In the genomic region with DNA sequence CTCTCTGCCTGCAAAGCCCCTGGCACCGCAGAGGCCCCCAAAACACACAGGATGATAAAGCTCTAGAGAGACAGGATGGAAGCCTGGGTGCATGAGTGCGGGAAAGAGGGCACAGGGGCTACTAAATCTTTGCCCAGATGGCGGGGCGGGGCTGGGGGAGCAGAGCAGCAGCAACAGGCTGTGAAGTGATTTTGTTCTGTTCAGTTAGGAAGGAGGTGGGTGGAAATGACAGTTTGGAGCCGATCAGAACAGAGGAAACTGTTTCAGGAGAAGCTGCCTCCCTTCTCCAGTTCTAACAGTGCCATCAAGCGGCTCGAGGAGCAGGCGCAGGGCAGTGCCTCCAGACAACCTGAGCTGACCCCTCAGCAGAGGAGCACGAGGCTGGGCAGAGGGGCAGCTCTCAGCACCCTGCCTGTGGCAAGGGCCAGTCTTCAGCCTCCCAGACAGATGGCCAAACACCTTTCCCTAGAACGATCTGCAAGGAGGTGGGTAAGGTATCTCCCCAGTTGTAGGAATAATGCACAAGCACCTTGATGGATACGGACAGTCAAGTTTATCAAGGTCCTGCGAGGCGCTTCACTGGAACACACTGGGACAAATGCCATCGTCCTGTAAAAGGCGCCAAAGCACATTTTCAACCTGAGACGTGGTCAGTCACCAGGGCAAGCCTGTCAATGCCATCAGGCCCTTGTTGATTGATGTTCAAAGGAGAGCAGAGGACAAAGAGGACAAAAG, we compare ENCODE assay signal across 8 cellular contexts. TPM values are rescaled to one million over a fixed set of nuclear protein-coding genes. Genes with fewer than 3 reads are reported as not detected.
DNase-seq lines count a peak whose midpoint lies in the region; ATAC-seq and TF ChIP-seq lines count a peak whose summit lies in the region.

No MANE protein-coding gene starts in this region.

- no peaks in the 10 kb centered on the region for H3K79me2 ChIP-seq in GM23248 (ENCODE audit: insufficient read depth)
- H3K79me2 ChIP-seq in Loucy (ENCODE audit: insufficient read depth, low read length), result no peaks in the 10 kb centered on the region

- WGBS in GM23248 (ENCODE audit: low coverage in 1 of 2, low lambda C conversion rate in 2 of 2, missing lambda C conversion rate in 2 of 2), 2 experiments, result 16 to 20% methylated on average over 16 of the region's 16 CpGs
- WGBS in thymus, result 29% methylated on average over 16 of the region's 16 CpGs

- peak overlapping the region; percentile 59 for H3K4me3 ChIP-seq in GM23248
- H3K4me3 ChIP-seq in Loucy (ENCODE audit: low read length, poor library complexity, severe bottlenecking), result peak overlapping the region; percentile 69
- H3K4me3 ChIP-seq in RWPE2 (ENCODE audit: severe bottlenecking), result no peak overlapping the region
- H3K4me3 ChIP-seq in thymus (ENCODE audit: low read length), result peak overlapping the region; percentile 8

- peak; percentile 93 for TF ChIP-seq CTCF in Loucy (conservative IDR thresholded peaks at IDR 0.05; ENCODE audit: low read length)
- peak; percentile 76 for TF ChIP-seq CTCF in RWPE2 (IDR thresholded peaks at IDR 0.05; ENCODE audit: poor library complexity, severe bottlenecking)
- TF ChIP-seq CTCF in foreskin keratinocyte (conservative IDR thresholded peaks at IDR 0.05), result peak; percentile 96

- H4K20me1 ChIP-seq in GM23248 (ENCODE audit: insufficient read depth), result no peaks in the 10 kb centered on the region
- H4K20me1 ChIP-seq in Loucy (ENCODE audit: insufficient read depth, low read length, poor library complexity, severe bottlenecking), result no peaks in the 10 kb centered on the region

- H3K4me2 ChIP-seq in GM23248 (ENCODE audit: unreplicated experiment) (peak overlapping the region; percentile 77), Loucy (ENCODE audit: low read depth, low read length, poor library complexity, severe bottlenecking) (peak overlapping the region; percentile 87)

- in situ Hi-C loops in GM23248 (cut with MboI), result loop anchor here (5.0 to 10.0 kb wide), 4 partner anchors 109 to 586 kb away; no protein-coding TSS in a partner anchor

- peak; percentile 78 for DNase-seq in DMS79 treated with DMSO at 0.1 percent for 48 hours (lab: John Stamatoyannopoulos, UW)
- DNase-seq in GM23248, result peak; percentile 94
- DNase-seq in RWPE2 (ENCODE audit: low spot score), result no peak
- DNase-seq in activated gamma-delta T cell treated with anti-CD3 and anti-CD28 coated beads, Interleukin-2, amount 50 U/mL, for 16 hours (ENCODE audit: low read depth), result peak; percentile 45
- peak; percentile 51 to 78 for DNase-seq in foreskin keratinocyte
- peak; percentile 68 for DNase-seq in occipital lobe (lab: John Stamatoyannopoulos, UW)

- peaks cover 20% of the 10 kb centered on the region for H3F3A ChIP-seq in GM23248 (ENCODE audit: insufficient read depth)
- peaks cover 4% of the 10 kb centered on the region; the same call in 1 of the 2 replicates for H3F3A ChIP-seq in Loucy (ENCODE audit: low read depth)

- no peaks in the 10 kb centered on the region for H3K9me2 ChIP-seq in GM23248 (ENCODE audit: insufficient read depth)
- H3K9me2 ChIP-seq in Loucy (replicated peaks; ENCODE audit: low read depth, low read length), result no peaks in the 10 kb centered on the region

- H3K9ac ChIP-seq in GM23248 (peak overlapping the region; percentile 83), Loucy (ENCODE audit: low read depth, low read length, poor library complexity, severe bottlenecking) (peak overlapping the region; percentile 81)

- H3K9me3 ChIP-seq in GM23248 (ENCODE audit: low read depth) (no peaks in the 10 kb centered on the region), Loucy (ENCODE audit: insufficient read depth, low read depth, low read length) (no peaks in the 10 kb centered on the region), RWPE2 (ENCODE audit: severe bottlenecking) (no peaks in the 10 kb centered on the region), thymus (ENCODE audit: control insufficient read depth) (no peaks in the 10 kb centered on the region)

- H3K27ac ChIP-seq in GM23248 (peak overlapping the region; percentile 89), RWPE2 (ENCODE audit: poor library complexity, severe bottlenecking) (peak overlapping the region; percentile 18), foreskin keratinocyte (peak overlapping the region; percentile 85), thymus (ENCODE audit: low read depth) (peak overlapping the region; percentile 72)

- H3K27me3 ChIP-seq in GM23248 (replicated peaks; ENCODE audit: insufficient read depth) (no peaks in the 10 kb centered on the region), Loucy (ENCODE audit: insufficient read depth, low read length, poor library complexity, severe bottlenecking) (no peaks in the 10 kb centered on the region), RWPE2 (ENCODE audit: insufficient read depth, poor library complexity, severe bottlenecking) (no peaks in the 10 kb centered on the region), foreskin keratinocyte (no peaks in the 10 kb centered on the region), thymus (ENCODE audit: control insufficient read depth, insufficient read depth) (no peaks in the 10 kb centered on the region)

- no peaks in the 10 kb centered on the region for H3K36me3 ChIP-seq in GM23248 (ENCODE audit: low read depth)
- H3K36me3 ChIP-seq in Loucy (ENCODE audit: insufficient read depth, low read length), result no peaks in the 10 kb centered on the region
- H3K36me3 ChIP-seq in RWPE2 (ENCODE audit: low read depth), result no peaks in the 10 kb centered on the region
- H3K36me3 ChIP-seq in thymus (ENCODE audit: control insufficient read depth, insufficient read depth), result no peaks in the 10 kb centered on the region

- ATAC-seq in RWPE2 (ENCODE audit: low read depth) (peak; percentile 69), foreskin keratinocyte (peak; percentile 43)

- peaks cover 27% of the 10 kb centered on the region for H3K4me1 ChIP-seq in GM23248 (ENCODE audit: insufficient read depth)
- H3K4me1 ChIP-seq in Loucy (ENCODE audit: insufficient read depth, low read length, poor library complexity, severe bottlenecking), result peaks cover 32% of the 10 kb centered on the region
- peaks cover 28% of the 10 kb centered on the region for H3K4me1 ChIP-seq in RWPE2 (ENCODE audit: insufficient read depth, poor library complexity, severe bottlenecking)
- peaks cover 28% of the 10 kb centered on the region for H3K4me1 ChIP-seq in foreskin keratinocyte
- H3K4me1 ChIP-seq in thymus (ENCODE audit: control insufficient read depth, insufficient read depth, low read length), result peaks cover 5% of the 10 kb centered on the region

- H2AFZ ChIP-seq in GM23248 (peak overlapping the region; percentile 67), Loucy (ENCODE audit: low read length) (peak overlapping the region; percentile 82)

RNA-seq across cellular contexts. Expression of a gene that starts 44.9 kb away (rescaled TPM):
- total RNA-seq in GM23248 (2014; rRNA removed; shearing (Covaris generic)), result 85.0 and 103 TPM in 2 replicates
- 74.9 and 75.7 TPM in 2 replicates for polyA plus RNA-seq in GM23248 (2016; fragmentation: Nextera tagmentation; extraction: Ambion mirVana)
- total RNA-seq in foreskin keratinocyte, result 84.7 and 90.6 TPM in 2 replicates
- 91.0 and 95.9 TPM in 2 replicates for polyA plus RNA-seq in foreskin keratinocyte
- 181 TPM for total RNA-seq in occipital lobe
- 76.8 TPM for polyA plus RNA-seq in thymus

Comparison
In these comparisons a context has a peak if more than half of its experiments do, and no peak if none do; other contexts are left out.
1. H3K27ac ChIP-seq: peak in every context shown above with its lines; median percentile 89 in GM23248; 85 in foreskin keratinocyte; 72 in thymus; 18 in RWPE2.